ENCODE assay signal across 18 cellular contexts in the genomic region with DNA sequence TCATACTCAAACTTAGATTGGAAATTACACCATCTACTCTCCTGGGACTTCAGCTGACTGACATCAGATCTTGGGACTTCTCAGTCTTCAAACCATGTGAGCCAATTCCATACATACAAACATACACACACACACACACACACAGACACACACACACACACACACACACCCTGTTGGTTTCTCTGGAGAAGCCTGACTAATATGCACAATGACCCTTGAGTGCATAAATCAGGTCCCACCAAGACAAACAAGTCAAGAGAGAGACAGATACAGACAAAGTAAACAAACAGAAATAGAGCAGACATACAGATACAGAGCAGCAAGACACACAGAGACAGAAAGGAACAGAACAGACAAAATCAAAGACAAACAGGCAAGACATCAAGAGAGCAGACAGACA. TPM values are rescaled to one million over a fixed set of nuclear protein-coding genes. Genes with fewer than 3 reads are reported as not detected.
DNase-seq lines count a peak whose midpoint lies in the region; ATAC-seq, FAIRE-seq and TF ChIP-seq lines count a peak whose summit lies in the region.
"Had no signal": no experiment of that assay in that cellular context is flagged by ENCODE, and none has a peak within 500 bp of the region (broad histone marks: within the 10 kb centered on the region; RNA-seq: fewer than 3 reads in every experiment).

No MANE protein-coding gene starts in this region.

- no peaks in the 10 kb centered on the region for H3K27me3 Mint-ChIP-seq in nephron (ENCODE audit: low read depth)

- H3K36me3 ChIP-seq in HepG2 (replicated peaks in 1 of 2; ENCODE audit: control insufficient read depth in 1 of 2, insufficient read depth in 2 of 2, low read length in 2 of 2) = no peaks in the 10 kb centered on the region
- no peaks in the 10 kb centered on the region for H3K36me3 ChIP-seq in right lobe of liver
- H3K36me3 ChIP-seq in A673 (ENCODE audit: insufficient read depth, low read length, poor library complexity, severe bottlenecking) = no peaks in the 10 kb centered on the region
- H3K36me3 ChIP-seq: BE2C had no signal

- H2AFZ ChIP-seq in HepG2 (ENCODE audit: low read length) = no peak overlapping the region
- H2AFZ ChIP-seq: GM23338 had no signal

- H3K9me3 ChIP-seq in HepG2 (ENCODE audit: low read length) (no peaks in the 10 kb centered on the region), right lobe of liver (no peaks in the 10 kb centered on the region), A673 (ENCODE audit: low read depth, low read length, poor library complexity, severe bottlenecking) (no peaks in the 10 kb centered on the region)
- H3K9me3 ChIP-seq: BE2C had no signal

- TF ChIP-seq CTCF in HepG2 (CRISPR knock-in tag; IDR thresholded peaks at IDR 0.05) (no peak), right lobe of liver (IDR thresholded peaks at IDR 0.05) (no peak), VCaP (conservative IDR thresholded peaks at IDR 0.05) (no peak), nephron (IDR thresholded peaks at IDR 0.05; ENCODE audit: unreplicated experiment in 3 of 3) (no peak), A673 (conservative IDR thresholded peaks at IDR 0.05; ENCODE audit: low read depth, low read length) (no peak)

- no peak overlapping the region for H3K4me2 ChIP-seq in HepG2 (ENCODE audit: low read depth, low read length)
- H3K4me2 ChIP-seq: GM23338 had no signal

- H3K79me2 ChIP-seq in HepG2 (ENCODE audit: insufficient read depth, low read length) = no peaks in the 10 kb centered on the region

- H3K36me3 Mint-ChIP-seq in nephron (ENCODE audit: low read depth) = no peaks in the 10 kb centered on the region
- H3K36me3 Mint-ChIP-seq: CD4-positive, alpha-beta memory T cell had no signal

- H3K27ac ChIP-seq in HepG2 (ENCODE audit: extremely low read length, insufficient read depth, low read length) (no peak overlapping the region), right lobe of liver (no peak overlapping the region), VCaP (peak overlapping the region; percentile 36), A673 (ENCODE audit: low read depth, low read length, poor library complexity, severe bottlenecking) (no peak overlapping the region)

- H4K20me1 ChIP-seq in HepG2 (ENCODE audit: insufficient read depth, low read length) = no peaks in the 10 kb centered on the region

- ATAC-seq in HepG2 = 0 out of 3 replicates have a peak, but pooled peaks have one; percentile 29
- ATAC-seq in right lobe of liver = no peak
- ATAC-seq: GM12878, GM23338 had no signal

- H3K4me1 ChIP-seq in HepG2 (ENCODE audit: insufficient read depth, low read length) (no peaks in the 10 kb centered on the region), right lobe of liver (no peaks in the 10 kb centered on the region), A673 (ENCODE audit: insufficient read depth, low read length, poor library complexity, severe bottlenecking) (no peaks in the 10 kb centered on the region)
- H3K4me1 ChIP-seq: BE2C had no signal

- no peak for FAIRE-seq in HepG2 (lab: Jason Lieb, UNC)
- FAIRE-seq: A204.1, D721Med, GM12878, GM18507 had no signal

- H3K9me3 Mint-ChIP-seq in nephron = peaks cover 8% of the 10 kb centered on the region

- H3K4me3 Mint-ChIP-seq in nephron = no peak overlapping the region
- H3K4me3 Mint-ChIP-seq: CD4-positive, alpha-beta memory T cell; GM23338; H9 had no signal

- BruUV-seq in HepG2 (replicated peaks; lab: Mats Ljungman, UMichigan) (no TSS peak), A673 (replicated peaks; lab: Mats Ljungman, UMichigan) (no TSS peak)

- H3K27ac Mint-ChIP-seq in nephron = peak overlapping the region; percentile 8 to 75 (median 56)
- H3K27ac Mint-ChIP-seq: CD4-positive, alpha-beta memory T cell; GM23338; H9 had no signal

- POLR2A ChIA-PET in HepG2 (lab: Yijun Ruan, JAX) (no interaction called here), A673 (lab: Charles Lee; ENCODE audit: low non-redundant PET) (no interaction called here)

- TF ChIP-seq RAD21 in HepG2 (CRISPR knock-in tag; IDR thresholded peaks at IDR 0.05) = no peak

- intact Hi-C loops in HepG2 (cut with micrococcal nuclease; ENCODE audit: unreplicated experiment) (no loop called here), right lobe of liver (cut with DNase I) (no loop called here), A673 (cut with micrococcal nuclease; ENCODE audit: unreplicated experiment) (loop anchor here (5.0 kb wide), 1 partner anchor 298 kb away; no protein-coding TSS in a partner anchor)

- in situ Hi-C loops in HepG2 (cut with HindIII; ENCODE audit: extremely low pct_ligation_motif_present, low pct_unique_long_range_greater_than_20kb) = loop anchor here (25.0 kb wide), 1 partner anchor 308 kb away; no protein-coding TSS in a partner anchor

- TF ChIP-seq EP300 in HepG2 (IDR thresholded peaks at IDR 0.05; ENCODE audit: low read depth in 2 of 2, low read length in 2 of 2) = no peak
- TF ChIP-seq EP300 in HepG2 (CRISPR knock-in tag; IDR thresholded peaks at IDR 0.05; ENCODE audit: borderline replicate concordance) = no peak

- H3K27me3 ChIP-seq in HepG2 (ENCODE audit: control insufficient read depth in 1 of 2, insufficient read depth in 2 of 2, low read length in 2 of 2) (no peaks in the 10 kb centered on the region), right lobe of liver (peaks cover 0 to 3% of the 10 kb centered on the region in 2 donors), A673 (replicated peaks; ENCODE audit: insufficient read depth, low read depth, low read length, poor library complexity) (no peaks in the 10 kb centered on the region)
- H3K27me3 ChIP-seq: BE2C had no signal

- no peak for DNase-seq in HepG2 (ENCODE audit: low spot score)
- no peak for DNase-seq in right lobe of liver
- DNase-seq in NCI-H2107 treated with DMSO at 0.1 percent for 48 hours (lab: John Stamatoyannopoulos, UW; ENCODE audit: unreplicated experiment) = no peak
- no peak for DNase-seq in glomerular visceral epithelial cell (ENCODE audit: extremely low spot score)
- no peak for DNase-seq in A673 (ENCODE audit: low spot score)
- DNase-seq: BE2C; CD4-positive, alpha-beta memory T cell; COR-L47; DMS79; H9; IMR-90 had no signal

- no peak overlapping the region for H3K4me3 ChIP-seq in HepG2 (replicated peaks in 1 of 3; ENCODE audit: insufficient read depth in 1 of 3, low read depth in 2 of 3, low read length in 3 of 3)
- no peak overlapping the region for H3K4me3 ChIP-seq in right lobe of liver
- no peak overlapping the region for H3K4me3 ChIP-seq in A673 (ENCODE audit: low read depth, low read length, poor library complexity, severe bottlenecking)
- H3K4me3 ChIP-seq: GM12878, GM23338 had no signal

- CTCF ChIA-PET in HepG2 (lab: Yijun Ruan, JAX; ENCODE audit: low intra/inter-chr PET ratio, low total read pairs) (no interaction called here), A673 (lab: Charles Lee) (no interaction called here)

- H3K4me1 Mint-ChIP-seq in nephron = peaks cover 12% of the 10 kb centered on the region
- H3K4me1 Mint-ChIP-seq: CD4-positive, alpha-beta memory T cell had no signal

- no peak overlapping the region for H3K9ac ChIP-seq in HepG2 (ENCODE audit: insufficient read depth, low read depth, low read length)

- TF ChIP-seq POLR2A in HepG2 (IDR thresholded peaks at IDR 0.05; ENCODE audit: insufficient read depth in 1 of 2, low read depth in 2 of 2, low read length in 2 of 2) = no peak
- no peak for TF ChIP-seq POLR2A in right lobe of liver (IDR thresholded peaks at IDR 0.05)

TF ChIP-seq in HepG2, 621 proteins besides CTCF, POLR2A, EP300 and RAD21:
- TF ChIP-seq ZNF160 (CRISPR knock-in tag; IDR thresholded peaks at IDR 0.05) (no peak), SKI (IDR thresholded peaks at IDR 0.05; ENCODE audit: partially characterized antibody) (no peak)

RNA-seq across cellular contexts. Expression of gene DDX18, which starts 43.8 kb away (rescaled TPM):
- 134 and 234 TPM in 2 replicates for total RNA-seq in HepG2 (2016; rRNA removed; fragmentation: Illumina TruSeq; extraction: Trizol)
- 11.7 and 13.5 TPM in 2 replicates for total RNA-seq in HepG2 (2016; cell fraction: cytosol; rRNA removed; fragmentation: Illumina TruSeq; extraction: Trizol; ENCODE audit: low read depth)
- 138 and 223 TPM in 2 replicates for total RNA-seq in HepG2 (2016; cell fraction: insoluble cytoplasmic fraction; rRNA removed; fragmentation: Illumina TruSeq; extraction: Trizol)
- 35.5 and 42.7 TPM in 2 replicates for total RNA-seq in HepG2 (2016; cell fraction: membrane; rRNA removed; fragmentation: Illumina TruSeq; extraction: Trizol)
- total RNA-seq in HepG2 (2016; cell fraction: nucleus; rRNA removed; fragmentation: Illumina TruSeq; extraction: Trizol) = 130 and 136 TPM in 2 replicates
- polyA plus RNA-seq in HepG2 (2011; rRNA removed) = 52.2 and 64.0 TPM in 2 replicates
- polyA plus RNA-seq in HepG2 (2011; cell fraction: cytosol; rRNA removed) = 22.5 and 26.1 TPM in 2 replicates
- 57.8 and 60.7 TPM in 2 replicates for polyA plus RNA-seq in HepG2 (2011; cell fraction: nucleus; rRNA removed)
- polyA plus RNA-seq in HepG2 (2012) = 52.6 and 75.1 TPM in 2 replicates
- polyA plus RNA-seq in HepG2 (2016; cell fraction: cytosol; fragmentation: Illumina TruSeq; extraction: Trizol; ENCODE audit: low read depth) = 4.1 and 5.3 TPM in 2 replicates
- polyA plus RNA-seq in HepG2 (2016; cell fraction: insoluble cytoplasmic fraction; fragmentation: Illumina TruSeq; extraction: Trizol; ENCODE audit: low read depth) = 136 and 138 TPM in 2 replicates
- polyA plus RNA-seq in HepG2 (2016; cell fraction: membrane; fragmentation: Illumina TruSeq; extraction: Trizol; ENCODE audit: low read depth) = 12.3 and 16.0 TPM in 2 replicates
- 69.1 and 76.1 TPM in 2 replicates for polyA plus RNA-seq in HepG2 (2016; cell fraction: nucleus; fragmentation: Illumina TruSeq; extraction: Trizol; ENCODE audit: insufficient read depth, low read depth)
- 46.4 and 57.7 TPM in 2 replicates for polyA minus RNA-seq in HepG2 (2011; rRNA and poly(A)+ RNA removed; ENCODE audit: low replicate concordance)
- polyA minus RNA-seq in HepG2 (2011; cell fraction: cytosol; rRNA and poly(A)+ RNA removed) = 39.2 and 41.4 TPM in 2 replicates
- polyA minus RNA-seq in HepG2 (2011; cell fraction: nucleus; rRNA and poly(A)+ RNA removed) = 182 and 201 TPM in 2 replicates
- 10 to 100 TPM; 20.5 to 35.1 (median 24.6) TPM for total RNA-seq in right lobe of liver
- total RNA-seq in A673 (2021) = 90.8 and 121 TPM in 2 replicates
